15 cellular contexts compared by ENCODE assay signal in the genomic region with DNA sequence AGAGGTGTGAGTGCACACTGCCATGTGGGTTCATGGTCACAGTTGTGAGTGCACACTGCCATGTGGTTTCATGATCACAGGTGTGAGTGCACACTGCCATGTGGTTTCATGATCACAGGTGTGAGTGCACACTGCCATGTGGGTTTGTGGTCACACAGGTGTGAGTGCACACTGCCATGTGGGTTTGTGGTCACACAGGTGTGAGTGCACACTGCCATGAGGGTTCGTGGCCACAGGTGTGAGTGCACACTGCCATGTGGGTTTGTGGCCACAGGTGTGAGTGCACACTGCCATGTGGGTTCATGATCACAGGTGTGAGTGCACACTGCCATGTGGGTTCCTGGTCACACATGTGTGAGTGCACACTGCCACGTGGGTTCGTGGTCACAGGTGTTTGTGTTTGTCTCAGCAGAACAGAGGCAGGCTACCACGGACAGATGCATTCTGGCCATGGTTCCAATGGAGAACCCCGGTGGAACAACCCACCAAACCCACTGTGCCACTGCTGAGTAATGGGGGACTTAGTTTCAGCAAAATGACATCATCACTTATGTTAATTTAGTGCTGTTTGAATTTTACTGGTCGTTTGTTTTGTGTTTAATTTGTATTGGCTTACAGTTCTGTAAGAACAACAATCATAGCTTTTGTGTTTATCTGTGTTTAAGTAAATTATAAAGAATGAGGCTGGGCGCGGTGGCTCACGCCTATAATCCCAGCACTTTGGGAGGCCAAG. TPM values are rescaled to one million over a fixed set of nuclear protein-coding genes. Genes with fewer than 3 reads are reported as not detected.
DNase-seq lines count a peak whose midpoint lies in the region; ATAC-seq, FAIRE-seq and TF ChIP-seq lines count a peak whose summit lies in the region.
"Had no signal": no experiment of that assay in that cellular context is flagged by ENCODE, and none has a peak within 500 bp of the region (broad histone marks: within the 10 kb centered on the region; RNA-seq: fewer than 3 reads in every experiment).

No MANE protein-coding gene starts in this region.

- H3K79me2 ChIP-seq in DOHH2 (ENCODE audit: control insufficient read depth, low read length): no peaks in the 10 kb centered on the region

- H3K36me3 Mint-ChIP-seq in stimulated activated memory B cell treated with anti-CD40 and anti-IgM and Interleukin-4, amounts not matched to agents 10 μg/mL and 1 μg/mL and 100 μg/mL, for 72 hours: no peaks in the 10 kb centered on the region

- H3K36me3 ChIP-seq in BLaER1 (no peaks in the 10 kb centered on the region), DOHH2 (ENCODE audit: control insufficient read depth, low read length) (no peaks in the 10 kb centered on the region), SJCRH30 (no peaks in the 10 kb centered on the region), kidney (ENCODE audit: control insufficient read depth in 1 of 2, insufficient read depth in 2 of 2, low read length in 2 of 2) (no peaks in the 10 kb centered on the region)

- peaks cover 11% of the 10 kb centered on the region for H3K9me3 Mint-ChIP-seq in stimulated activated memory B cell treated with anti-CD40 and anti-IgM and Interleukin-4, amounts not matched to agents 10 μg/mL and 1 μg/mL and 100 μg/mL, for 72 hours
- H3K9me3 Mint-ChIP-seq: CD4-positive, alpha-beta T cell had no signal

- H3K4me3 ChIP-seq in BLaER1 (no peak overlapping the region), DOHH2 (ENCODE audit: low read length) (no peak overlapping the region), SJCRH30 (no peak overlapping the region), kidney (ENCODE audit: low read length in 2 of 2) (no peak overlapping the region)

- TF ChIP-seq CTCF in DOHH2 (IDR thresholded peaks at IDR 0.05; ENCODE audit: low read depth, low read length, poor library complexity, severe bottlenecking): no peak
- no peak for TF ChIP-seq CTCF in kidney (IDR thresholded peaks at IDR 0.05; ENCODE audit: borderline replicate concordance, extremely low read depth, insufficient read depth)

- no peak overlapping the region for H3K4me3 Mint-ChIP-seq in stimulated activated memory B cell treated with anti-CD40 and anti-IgM and Interleukin-4, amounts not matched to agents 10 μg/mL and 1 μg/mL and 100 μg/mL, for 72 hours
- H3K4me3 Mint-ChIP-seq: CD4-positive, alpha-beta T cell had no signal

- H3K4me1 ChIP-seq in BLaER1 (peaks cover 55% of the 10 kb centered on the region), DOHH2 (ENCODE audit: control insufficient read depth, low read length) (peaks cover 5% of the 10 kb centered on the region; the same call in 1 of the 2 replicates), SJCRH30 (peaks cover 20% of the 10 kb centered on the region; the same call in 1 of the 2 replicates), kidney (ENCODE audit: control insufficient read depth in 1 of 2, insufficient read depth in 1 of 2, low read depth in 1 of 2, low read length in 2 of 2) (peaks cover 0 to 3% of the 10 kb centered on the region in 2 donors)

- no peaks in the 10 kb centered on the region for H3K27me3 ChIP-seq in BLaER1
- peaks cover 6% of the 10 kb centered on the region for H3K27me3 ChIP-seq in DOHH2 (ENCODE audit: control insufficient read depth, low read length)
- H3K27me3 ChIP-seq in SJCRH30: no peaks in the 10 kb centered on the region

- DNase-seq in SJCRH30: no peak
- peak; percentile 18 for DNase-seq in kidney
- no peak for DNase-seq in central memory CD4-positive, alpha-beta T cell
- no peak for DNase-seq in NCI-H69 (lab: John Stamatoyannopoulos, UW)
- DNase-seq: ACHN; AML-193; CD4-positive, alpha-beta T cell; DMS79; NCI-H1417 treated with DMSO at 0.1 percent for 48 hours; NCI-H1930; NCI-H526 treated with DMSO at 0.1 percent for 48 hours had no signal

- H3K27ac Mint-ChIP-seq in stimulated activated memory B cell treated with anti-CD40 and anti-IgM and Interleukin-4, amounts not matched to agents 10 μg/mL and 1 μg/mL and 100 μg/mL, for 72 hours: no peak overlapping the region
- H3K27ac Mint-ChIP-seq: CD4-positive, alpha-beta T cell had no signal

- intact Hi-C loops in kidney (cut with DNase I): no loop called here

- no peak for ATAC-seq in stimulated activated memory B cell treated with anti-CD40 and anti-IgM and Interleukin-4, amounts not matched to agents 10 μg/mL and 1 μg/mL and 100 μg/mL, for 72 hours

- peaks cover 13% of the 10 kb centered on the region for H3K27me3 Mint-ChIP-seq in stimulated activated memory B cell treated with anti-CD40 and anti-IgM and Interleukin-4, amounts not matched to agents 10 μg/mL and 1 μg/mL and 100 μg/mL, for 72 hours

- H3K9me3 ChIP-seq in BLaER1: peaks cover 33% of the 10 kb centered on the region
- H3K9me3 ChIP-seq in DOHH2 (ENCODE audit: control insufficient read depth, insufficient read depth, low read length): peaks cover 14% of the 10 kb centered on the region; the same call in 1 of the 2 replicates
- H3K9me3 ChIP-seq in SJCRH30 (replicated peaks): peaks cover 4% of the 10 kb centered on the region; the same call in 1 of the 2 replicates
- no peaks in the 10 kb centered on the region for H3K9me3 ChIP-seq in kidney (ENCODE audit: control insufficient read depth in 1 of 2, low read length in 2 of 2)

- peak overlapping the region; percentile 76 for H3K4me2 ChIP-seq in BLaER1
- H3K4me2 ChIP-seq in DOHH2 (ENCODE audit: low read length): no peak overlapping the region

- no peaks in the 10 kb centered on the region for H3K9me2 ChIP-seq in DOHH2 (replicated peaks; ENCODE audit: control insufficient read depth, low read length)

- H4K20me1 ChIP-seq in BLaER1 (no peaks in the 10 kb centered on the region), DOHH2 (ENCODE audit: control insufficient read depth, insufficient read depth, low read depth, low read length) (no peaks in the 10 kb centered on the region)

- peaks cover 17% of the 10 kb centered on the region for H3K4me1 Mint-ChIP-seq in stimulated activated memory B cell treated with anti-CD40 and anti-IgM and Interleukin-4, amounts not matched to agents 10 μg/mL and 1 μg/mL and 100 μg/mL, for 72 hours

- no peak for FAIRE-seq in kidney (lab: Jason Lieb, UNC)
- FAIRE-seq: G401.6 had no signal

- H3K9ac ChIP-seq in BLaER1 (no peak overlapping the region), kidney (ENCODE audit: low read length in 2 of 2) (no peak overlapping the region)

- H3K27ac ChIP-seq in BLaER1 (peak overlapping the region; percentile 27), DOHH2 (ENCODE audit: low read depth, low read length) (peak overlapping the region; percentile 27; the same call in 1 of the 2 replicates), SJCRH30 (peak overlapping the region; percentile 52; the same call in 1 of the 2 replicates), kidney (ENCODE audit: low read depth in 2 of 2, low read length in 2 of 2) (no peak overlapping the region)

- H3F3A ChIP-seq in DOHH2 (ENCODE audit: control insufficient read depth, insufficient read depth): peaks cover 9% of the 10 kb centered on the region

RNA-seq across cellular contexts. Expression of gene RPS6KA4, which starts 57.2 kb away (rescaled TPM):
- total RNA-seq in SJCRH30 (2014; rRNA removed; shearing (Covaris generic)): 15.4 and 18.6 TPM in 2 replicates
- 40.2 TPM for total RNA-seq in kidney
- polyA plus RNA-seq in kidney (ENCODE audit: insufficient read depth, low read depth, low replicate concordance): 13.6 TPM

Comparison
In these comparisons a context has a peak if more than half of its experiments do, and no peak if none do; other contexts are left out.
1. H3K27ac ChIP-seq: peak in BLaER1 (single experiment), DOHH2 (single experiment) and SJCRH30 (single experiment); none in kidney (0 of 2).